Comparison of ENCODE assay signal across 14 cellular contexts in the genomic region with DNA sequence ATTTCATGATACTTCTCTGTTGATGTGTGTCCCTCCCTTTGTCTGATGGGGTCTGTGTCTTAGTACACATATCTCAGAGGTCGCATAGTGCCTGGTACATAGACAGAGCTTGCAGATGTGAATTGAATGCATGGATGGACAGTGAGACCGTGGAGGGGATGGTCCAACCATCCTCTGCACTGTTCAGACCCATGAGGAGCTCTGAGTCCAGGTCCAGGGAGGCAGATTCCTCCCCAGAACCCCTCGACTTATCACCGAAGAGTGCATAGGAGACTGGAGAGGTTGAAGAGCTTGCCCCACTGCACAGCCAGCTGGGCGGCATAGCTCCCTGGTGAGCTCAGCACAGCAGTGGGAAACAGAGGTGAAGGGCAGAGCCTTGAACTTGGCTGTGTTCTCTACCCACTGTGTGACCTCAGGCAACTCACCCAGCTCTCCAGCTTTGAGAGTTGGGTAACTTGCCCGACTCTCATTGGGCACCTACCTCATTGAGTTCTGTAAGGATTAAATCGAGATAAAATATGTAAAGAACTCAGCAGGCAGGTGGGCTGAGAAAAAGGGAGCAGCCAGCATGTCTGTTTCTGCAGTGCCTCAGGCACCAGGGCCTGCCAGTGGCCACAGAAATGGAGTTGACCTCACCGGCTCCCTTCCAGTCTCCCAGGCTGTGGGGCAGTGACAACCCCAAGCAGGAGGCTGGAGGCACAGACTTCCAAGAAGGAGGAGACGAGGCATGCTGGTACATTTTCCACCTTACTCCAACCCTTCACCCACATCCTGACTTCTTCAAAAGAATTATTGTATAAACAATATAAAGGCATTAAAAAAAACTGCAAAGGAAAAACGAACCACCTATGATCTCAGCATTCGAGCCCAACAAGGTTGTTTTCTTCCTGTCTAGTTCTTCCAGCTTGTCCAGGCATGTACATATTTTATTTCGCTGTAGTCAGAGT. TPM values are rescaled to one million over a fixed set of nuclear protein-coding genes. Genes with fewer than 3 reads are reported as not detected.
DNase-seq lines count a peak whose midpoint lies in the region; ATAC-seq, FAIRE-seq and TF ChIP-seq lines count a peak whose summit lies in the region.
"Had no signal": no experiment of that assay in that cellular context is flagged by ENCODE, and none has a peak within 500 bp of the region (broad histone marks: within the 10 kb centered on the region; RNA-seq: fewer than 3 reads in every experiment).

No MANE protein-coding gene starts in this region.

- H3K4me3 ChIP-seq in A549 = no peak overlapping the region
- peak overlapping the region; percentile 7 for H3K4me3 ChIP-seq in epithelial cell of esophagus (ENCODE audit: low read length)
- no peak overlapping the region for H3K4me3 ChIP-seq in mucosa of stomach (ENCODE audit: low read length)
- no peak overlapping the region for H3K4me3 ChIP-seq in ascending aorta
- H3K4me3 ChIP-seq: BLaER1, SJSA1 had no signal

- ATAC-seq in A549 = peak; percentile 39 to 54; a peak in 5 of 6 replicates
- no peak for ATAC-seq in GM18505 (IDR thresholded peaks at IDR 0.05; ENCODE audit: unreplicated experiment)

- no peaks in the 10 kb centered on the region for H3K9me3 ChIP-seq in A549
- H3K9me3 ChIP-seq in KOPT-K1 (ENCODE audit: insufficient read depth, low read length, poor library complexity, severe bottlenecking) = no peaks in the 10 kb centered on the region
- H3K9me3 ChIP-seq in mucosa of stomach (ENCODE audit: control insufficient read depth, low read length) = no peaks in the 10 kb centered on the region
- no peaks in the 10 kb centered on the region for H3K9me3 ChIP-seq in ascending aorta
- H3K9me3 ChIP-seq: BLaER1, SJSA1 had no signal

- TF ChIP-seq EP300 in A549 (IDR thresholded peaks at IDR 0.05) = no peak

- H3K36me3 ChIP-seq in KOPT-K1 (ENCODE audit: insufficient read depth, low read length) (no peaks in the 10 kb centered on the region), mucosa of stomach (ENCODE audit: control insufficient read depth, insufficient read depth, low read length) (no peaks in the 10 kb centered on the region), ascending aorta (no peaks in the 10 kb centered on the region)
- H3K36me3 ChIP-seq: BLaER1, SJSA1 had no signal

- H3K4me2 ChIP-seq in A549 = peak overlapping the region; percentile 3; the same call in 1 of the 3 replicates
- H3K4me2 ChIP-seq: BLaER1 had no signal

- no peak for TF ChIP-seq CTCF in A549 (IDR thresholded peaks at IDR 0.05)
- no peak for TF ChIP-seq CTCF in epithelial cell of esophagus (IDR thresholded peaks at IDR 0.05; ENCODE audit: insufficient read depth, low read depth, low read length, missing control alignments)
- no peak for TF ChIP-seq CTCF in ascending aorta (IDR thresholded peaks at IDR 0.05)

- POLR2A ChIA-PET in A549 (lab: Yijun Ruan, JAX) = no interaction called here

- no peaks in the 10 kb centered on the region for H3K27me3 ChIP-seq in mucosa of stomach (ENCODE audit: control insufficient read depth, insufficient read depth, low read length)
- H3K27me3 ChIP-seq in ascending aorta = no peaks in the 10 kb centered on the region
- H3K27me3 ChIP-seq: BLaER1, SJSA1 had no signal

- H3K9ac ChIP-seq in mucosa of stomach (ENCODE audit: low read length) = peak overlapping the region; percentile 9
- H3K9ac ChIP-seq: BLaER1 had no signal

- DNase-seq in A549 (ENCODE audit: low read depth in 1 of 2, low spot score in 1 of 2) = no peak
- peak; percentile 96 for DNase-seq in epithelial cell of esophagus (ENCODE audit: low read depth)
- no peak for DNase-seq in superior temporal gyrus (ENCODE audit: extremely low spot score)
- no peak for DNase-seq in ascending aorta (ENCODE audit: low spot score in 2 of 2)
- no peak for DNase-seq in SK-N-DZ (ENCODE audit: low spot score)
- DNase-seq: activated CD4-positive, alpha-beta memory T cell treated with anti-CD3 and anti-CD28 coated beads for 36 hours; NCI-H2171 treated with DMSO at 0.1 percent for 48 hours; stimulated activated naive CD4-positive, alpha-beta T cell treated with Interleukin-2 at 50 U/mL for 16 hours had no signal

- intact Hi-C loops in ascending aorta (cut with DNase I) = no loop called here

- no peak for TF ChIP-seq RAD21 in A549 (conservative IDR thresholded peaks at IDR 0.05 in 1 of 2, IDR thresholded peaks at IDR 0.05 in 1 of 2)

- CTCF ChIA-PET in A549 (lab: Yijun Ruan, JAX) = interaction anchor here (0.6 kb wide), 1 partner anchor 105 kb away, joined by 3 read pairs; no protein-coding TSS in a partner anchor

- FAIRE-seq in A549 (lab: Jason Lieb, UNC) = no peak
- FAIRE-seq: GM19239 had no signal

- 42% methylated on average over 9 of the region's 12 CpGs for WGBS in A549 (ENCODE audit: missing lambda C conversion rate)

- TF ChIP-seq POLR2A in A549 (IDR thresholded peaks at IDR 0.05; ENCODE audit: low read length) (no peak), GM18505 (IDR thresholded peaks at IDR 0.05; ENCODE audit: borderline replicate concordance, extremely low read depth, insufficient read depth, insufficient read length) (no peak)

- no peaks in the 10 kb centered on the region for H3K4me1 ChIP-seq in A549
- peaks cover 14% of the 10 kb centered on the region for H3K4me1 ChIP-seq in mucosa of stomach (ENCODE audit: control insufficient read depth, insufficient read depth, low read length)
- no peaks in the 10 kb centered on the region for H3K4me1 ChIP-seq in ascending aorta
- H3K4me1 ChIP-seq: SJSA1 had no signal

- peak overlapping the region in 1 of 2 experiments; percentile 7; a peak in 2 of 6 replicates for H3K27ac ChIP-seq in A549
- H3K27ac ChIP-seq in KOPT-K1 (ENCODE audit: low read depth, low read length, poor library complexity, severe bottlenecking) = peak overlapping the region; percentile 45
- H3K27ac ChIP-seq in ascending aorta = no peak overlapping the region
- H3K27ac ChIP-seq: BLaER1, SJSA1 had no signal

TF ChIP-seq in A549, 52 proteins besides CTCF, POLR2A, EP300 and RAD21:
- TF ChIP-seq, protein P1, sequence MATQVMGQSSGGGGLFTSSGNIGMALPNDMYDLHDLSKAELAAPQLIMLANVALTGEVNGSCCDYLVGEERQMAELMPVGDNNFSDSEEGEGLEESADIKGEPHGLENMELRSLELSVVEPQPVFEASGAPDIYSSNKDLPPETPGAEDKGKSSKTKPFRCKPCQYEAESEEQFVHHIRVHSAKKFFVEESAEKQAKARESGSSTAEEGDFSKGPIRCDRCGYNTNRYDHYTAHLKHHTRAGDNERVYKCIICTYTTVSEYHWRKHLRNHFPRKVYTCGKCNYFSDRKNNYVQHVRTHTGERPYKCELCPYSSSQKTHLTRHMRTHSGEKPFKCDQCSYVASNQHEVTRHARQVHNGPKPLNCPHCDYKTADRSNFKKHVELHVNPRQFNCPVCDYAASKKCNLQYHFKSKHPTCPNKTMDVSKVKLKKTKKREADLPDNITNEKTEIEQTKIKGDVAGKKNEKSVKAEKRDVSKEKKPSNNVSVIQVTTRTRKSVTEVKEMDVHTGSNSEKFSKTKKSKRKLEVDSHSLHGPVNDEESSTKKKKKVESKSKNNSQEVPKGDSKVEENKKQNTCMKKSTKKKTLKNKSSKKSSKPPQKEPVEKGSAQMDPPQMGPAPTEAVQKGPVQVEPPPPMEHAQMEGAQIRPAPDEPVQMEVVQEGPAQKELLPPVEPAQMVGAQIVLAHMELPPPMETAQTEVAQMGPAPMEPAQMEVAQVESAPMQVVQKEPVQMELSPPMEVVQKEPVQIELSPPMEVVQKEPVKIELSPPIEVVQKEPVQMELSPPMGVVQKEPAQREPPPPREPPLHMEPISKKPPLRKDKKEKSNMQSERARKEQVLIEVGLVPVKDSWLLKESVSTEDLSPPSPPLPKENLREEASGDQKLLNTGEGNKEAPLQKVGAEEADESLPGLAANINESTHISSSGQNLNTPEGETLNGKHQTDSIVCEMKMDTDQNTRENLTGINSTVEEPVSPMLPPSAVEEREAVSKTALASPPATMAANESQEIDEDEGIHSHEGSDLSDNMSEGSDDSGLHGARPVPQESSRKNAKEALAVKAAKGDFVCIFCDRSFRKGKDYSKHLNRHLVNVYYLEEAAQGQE (IDR thresholded peaks at IDR 0.05) = no peak
- TF ChIP-seq MAFK (IDR thresholded peaks at IDR 0.05; ENCODE audit: partially characterized antibody) (no peak), CEBPB (IDR thresholded peaks at IDR 0.05) (no peak)

RNA-seq across cellular contexts. Expression of a gene that starts 54.1 kb away (rescaled TPM):
- 146 and 147 TPM in 2 replicates for polyA plus RNA-seq in A549 (2011; rRNA removed)
- polyA plus RNA-seq in A549 (2012; cell fraction: cytosol; rRNA removed) = 26.7 and 27.6 TPM in 2 replicates
- 32.5 and 51.9 TPM in 2 replicates for polyA plus RNA-seq in A549 (2012; cell fraction: nucleus; rRNA removed)
- 114 to 139 TPM (median 132 TPM) in 3 replicates for polyA plus RNA-seq in A549 (2017; fragmentation: RNase III; extraction: RNeasy Plus Mini Kit Qiagen cat#74134 plus additional on column Dnase treatment)
- polyA minus RNA-seq in A549 (2011; rRNA and poly(A)+ RNA removed) = 174 and 199 TPM in 2 replicates
- 30.1 TPM for total RNA-seq in ascending aorta
- polyA plus RNA-seq in SK-N-DZ (2014; cell fraction: cytosol; rRNA removed) = 113 and 119 TPM in 2 replicates
- polyA plus RNA-seq in SK-N-DZ (2014; cell fraction: nucleus; rRNA removed) = 107 and 138 TPM in 2 replicates
